ENCODE assay signal across 29 cellular contexts in genomic region chr3:194181612-194182011, GRCh38. TPM values are rescaled to one million over a fixed set of nuclear protein-coding genes. Genes with fewer than 3 reads are reported as not detected.
DNase-seq lines count a peak whose midpoint lies in the region; TF ChIP-seq lines count a peak whose summit lies in the region.
"Had no signal": no experiment of that assay in that cellular context is flagged by ENCODE, and none has a peak within 500 bp of the region (broad histone marks: within the 10 kb centered on the region; RNA-seq: fewer than 3 reads in every experiment).

No MANE protein-coding gene starts in this region.

- CTCF ChIA-PET in mammary epithelial cell (lab: Charles Lee; ENCODE audit: low non-redundant PET): no interaction called here

- no peak overlapping the region for H2AFZ ChIP-seq in mammary epithelial cell (ENCODE audit: low read depth, low read length)

- no peak for TF ChIP-seq CTCF in thyroid gland (IDR thresholded peaks at IDR 0.05)
- no peak for TF ChIP-seq CTCF in mammary epithelial cell (conservative IDR thresholded peaks at IDR 0.05 in 1 of 2, IDR thresholded peaks at IDR 0.05 in 1 of 2; ENCODE audit: extremely low read depth in 1 of 2, insufficient read depth in 1 of 2, low read depth in 1 of 2, low read length in 2 of 2)

- H3K4me1 ChIP-seq in thyroid gland (peaks cover 43 to 69% of the 10 kb centered on the region in 2 donors), mammary epithelial cell (ENCODE audit: insufficient read depth, low read length) (no peaks in the 10 kb centered on the region)
- H3K4me1 ChIP-seq: A549, Caco-2 had no signal

- 63 to 65% methylated on average over 3 of the region's 3 CpGs for WGBS in thyroid gland, 2 donors
- WGBS in mammary epithelial cell (ENCODE audit: low coverage, missing lambda C conversion rate): 93% methylated on average over 3 of the region's 3 CpGs

- TF ChIP-seq POLR2A in thyroid gland (IDR thresholded peaks at IDR 0.05): no peak

- no peaks in the 10 kb centered on the region for H3K79me2 ChIP-seq in mammary epithelial cell (ENCODE audit: insufficient read depth, low read length)

- intact Hi-C loops in thyroid gland (cut with DNase I) (no loop called here), mammary epithelial cell (cut with micrococcal nuclease) (no loop called here)

- dilution Hi-C loops in mammary epithelial cell (cut with HindIII; ENCODE audit: low sequenced_read_pairs): no loop called here

- H3K36me3 ChIP-seq in SK-N-MC (ENCODE audit: insufficient read depth, low read length) (no peaks in the 10 kb centered on the region), thyroid gland (no peaks in the 10 kb centered on the region), mammary epithelial cell (ENCODE audit: insufficient read depth, low read length) (no peaks in the 10 kb centered on the region)
- H3K36me3 ChIP-seq: BE2C; BLaER1; BLaER1 treated with 17β-estradiol and CSF1 and Interleukin-3, amounts not matched to agents 10 nM and 100 nM had no signal

- H3K27ac ChIP-seq in SK-N-MC (peak overlapping the region; percentile 20; the same call in 1 of the 2 replicates), thyroid gland (peak overlapping the region; percentile 29 to 84 (median 57)), mammary epithelial cell (ENCODE audit: insufficient read depth, low read depth, low read length) (no peak overlapping the region)
- H3K27ac ChIP-seq: 22Rv1; A549; BLaER1; BLaER1 treated with 17β-estradiol and CSF1 and Interleukin-3, amounts not matched to agents 10 nM and 100 nM; C4-2B had no signal

- H3K9ac ChIP-seq in SK-N-MC (ENCODE audit: insufficient read length): peak overlapping the region; percentile 15
- no peak overlapping the region for H3K9ac ChIP-seq in mammary epithelial cell (ENCODE audit: insufficient read depth, low read length)
- H3K9ac ChIP-seq: BLaER1; BLaER1 treated with 17β-estradiol and CSF1 and Interleukin-3, amounts not matched to agents 10 nM and 100 nM had no signal

- in situ Hi-C loops in mammary epithelial cell (cut with MboI; ENCODE audit: low sequenced_read_pairs in 2 of 2): no loop called here

- no peak for DNase-seq in SK-N-MC (ENCODE audit: low read depth, low spot score)
- peak; percentile 62 to 63 for DNase-seq in thyroid gland
- no peak for DNase-seq in SIG-M5 treated with dmso at 0.1 percent for 504 hours (lab: John Stamatoyannopoulos, UW; ENCODE audit: unreplicated experiment)
- no peak for DNase-seq in mammary epithelial cell
- DNase-seq: 8988T; ACHN; AML-193; BE2C; C1 segment of cervical spinal cord; Caco-2; Calu3; CD4-positive, alpha-beta memory T cell; CD4-positive, alpha-beta T cell; CD4-positive, CD25-positive, alpha-beta regulatory T cell; CD8-positive, alpha-beta memory T cell; CD8-positive, alpha-beta T cell; COR-L47; DMS 273 treated with DMSO at 0.1 percent for 48 hours; DMS153; DMS53; DMS79; DMS79 treated with DMSO at 0.1 percent for 48 hours; DND-41; EL had no signal

- no peaks in the 10 kb centered on the region for H3K9me3 ChIP-seq in SK-N-MC (ENCODE audit: low read depth, low read length)
- no peaks in the 10 kb centered on the region for H3K9me3 ChIP-seq in thyroid gland
- no peaks in the 10 kb centered on the region for H3K9me3 ChIP-seq in mammary epithelial cell (replicated peaks; ENCODE audit: insufficient read depth, low read length)
- H3K9me3 ChIP-seq: A549; BE2C; BLaER1; BLaER1 treated with 17β-estradiol and CSF1 and Interleukin-3, amounts not matched to agents 10 nM and 100 nM; Caco-2 had no signal

- no peaks in the 10 kb centered on the region for H4K20me1 ChIP-seq in mammary epithelial cell (ENCODE audit: insufficient read depth, low read length)
- H4K20me1 ChIP-seq: BLaER1; BLaER1 treated with 17β-estradiol and CSF1 and Interleukin-3, amounts not matched to agents 10 nM and 100 nM had no signal

- BruUV-seq in mammary epithelial cell (replicated peaks; lab: Mats Ljungman, UMichigan): no TSS peak

- H3K4me2 ChIP-seq in mammary epithelial cell (ENCODE audit: insufficient read depth, low read depth, low read length): no peak overlapping the region
- H3K4me2 ChIP-seq: A549, BLaER1 had no signal

- no peak overlapping the region for H3K4me3 ChIP-seq in SK-N-MC
- no peak overlapping the region for H3K4me3 ChIP-seq in thyroid gland (replicated peaks in 1 of 3)
- H3K4me3 ChIP-seq in mammary epithelial cell (replicated peaks in 1 of 3; ENCODE audit: insufficient read depth in 1 of 3, low read depth in 2 of 3, low read length in 3 of 3): no peak overlapping the region
- H3K4me3 ChIP-seq: A549; BLaER1; BLaER1 treated with 17β-estradiol and CSF1 and Interleukin-3, amounts not matched to agents 10 nM and 100 nM had no signal

- H3K27me3 ChIP-seq in thyroid gland: no peaks in the 10 kb centered on the region
- H3K27me3 ChIP-seq in mammary epithelial cell (ENCODE audit: insufficient read depth, low read length): no peaks in the 10 kb centered on the region
- H3K27me3 ChIP-seq: BE2C; BLaER1; BLaER1 treated with 17β-estradiol and CSF1 and Interleukin-3, amounts not matched to agents 10 nM and 100 nM had no signal

RNA-seq across cellular contexts. Expression of gene HES1, which starts 45.7 kb away (rescaled TPM):
- total RNA-seq in thyroid gland (100 to 1,000 TPM; 127 to 193 (median 159) TPM), mammary epithelial cell (10 to 100 TPM; 33.0 to 74.4 TPM)
- polyA plus RNA-seq in mammary epithelial cell: 22.7 TPM
- 12.6 TPM for polyA minus RNA-seq in mammary epithelial cell
- total RNA-seq: CD4-positive, alpha-beta memory T cell; CD8-positive, alpha-beta memory T cell had no signal
- polyA plus RNA-seq: CD8-positive, alpha-beta memory T cell had no signal

Comparison
In these comparisons a context has a peak if more than half of its experiments do, and no peak if none do; other contexts are left out.
1. DNase-seq: peak in thyroid gland (2 of 2); none in SK-N-MC (single experiment), SIG-M5 treated with dmso at 0.1 percent for 504 hours (single experiment) and mammary epithelial cell (single experiment).